Comparison of ENCODE assay signal across 22 cellular contexts in the genomic region with DNA sequence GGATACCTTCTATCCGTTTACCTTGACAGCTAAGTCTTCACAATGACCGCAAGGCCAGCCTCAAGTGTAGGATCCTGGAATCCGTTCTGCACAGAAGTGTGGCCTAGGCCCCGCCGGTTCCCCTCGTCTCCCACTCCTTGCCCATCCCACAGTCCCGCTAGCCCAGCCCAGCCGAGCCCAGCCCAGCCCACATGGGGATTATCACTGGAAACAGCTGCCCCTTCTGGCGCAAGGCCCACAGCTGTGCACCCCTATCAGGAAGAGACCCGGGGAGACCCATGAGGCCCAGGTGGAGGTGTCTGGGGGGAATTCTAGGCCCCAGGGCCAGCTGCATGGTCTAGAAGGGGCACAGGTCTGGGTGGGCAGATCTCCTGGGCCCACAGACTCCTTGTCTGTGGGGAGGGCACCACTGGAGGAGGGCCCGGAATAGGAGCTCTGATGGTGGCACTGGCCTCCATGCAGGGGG. TPM values are rescaled to one million over a fixed set of nuclear protein-coding genes. Genes with fewer than 3 reads are reported as not detected.
A peak's percentile ranks its signal among the peaks of the same experiment; 100 is the strongest.
DNase-seq lines count a peak whose midpoint lies in the region; ATAC-seq, FAIRE-seq and TF ChIP-seq lines count a peak whose summit lies in the region.
"Had no signal": no experiment of that assay in that cellular context is flagged by ENCODE, and none has a peak within 500 bp of the region (broad histone marks: within the 10 kb centered on the region; RNA-seq: fewer than 3 reads in every experiment).

No MANE protein-coding gene starts in this region.

- CTCF ChIA-PET in mammary epithelial cell (lab: Charles Lee; ENCODE audit: low non-redundant PET) (no interaction called here), K562 (lab: Yijun Ruan, JAX; ENCODE audit: low intra/inter-chr PET ratio) (no interaction called here)

- BruUV-seq in mammary epithelial cell (replicated peaks; lab: Mats Ljungman, UMichigan) (no TSS peak), K562 (replicated peaks; lab: Mats Ljungman, UMichigan) (no TSS peak)

- H3K4me2 ChIP-seq in mammary epithelial cell (ENCODE audit: insufficient read depth, low read depth, low read length) (no peak overlapping the region), K562 (ENCODE audit: insufficient read depth, low read length) (peak overlapping the region; percentile 62; the same call in 1 of the 2 replicates)
- H3K4me2 ChIP-seq: hepatocyte had no signal

- 90% methylated on average over 10 of the region's 11 CpGs for WGBS in mammary epithelial cell (ENCODE audit: low coverage, missing lambda C conversion rate)
- 9% methylated on average over 11 of the region's 11 CpGs for WGBS in K562 (ENCODE audit: insufficient coverage, low coverage, missing lambda C conversion rate)

- H3K36me3 ChIP-seq in breast epithelium (no peaks in the 10 kb centered on the region), mammary epithelial cell (ENCODE audit: insufficient read depth, low read length) (no peaks in the 10 kb centered on the region), K562 (ENCODE audit: control insufficient read depth, insufficient read depth, low read length) (no peaks in the 10 kb centered on the region), vagina (no peaks in the 10 kb centered on the region)
- H3K36me3 ChIP-seq: uterus had no signal

- POLR2A ChIA-PET in K562 (lab: Yijun Ruan, JAX) = interaction anchor here (0.6 kb wide), 1 partner anchor 34 kb away, joined by 3 read pairs; no protein-coding TSS in a partner anchor

- peaks cover 3% of the 10 kb centered on the region for H3K9me1 ChIP-seq in K562 (ENCODE audit: control insufficient read depth, insufficient read depth, low read length)

- intact Hi-C loops in breast epithelium (cut with DNase I; ENCODE audit: low total_unique reads) = no loop called here
- intact Hi-C loops in mammary epithelial cell (cut with micrococcal nuclease) = no loop called here
- intact Hi-C loops in K562 (cut with micrococcal nuclease) = no loop called here
- intact Hi-C loops in vagina (cut with DNase I) = no loop called here

- H3K27ac ChIP-seq in breast epithelium = no peak overlapping the region
- H3K27ac ChIP-seq in mammary epithelial cell (ENCODE audit: insufficient read depth, low read depth, low read length) = no peak overlapping the region
- H3K27ac ChIP-seq in K562 (ENCODE audit: extremely low read depth, low read depth, low read length) = no peak overlapping the region
- no peak overlapping the region for H3K27ac ChIP-seq in vagina
- H3K27ac ChIP-seq: GM23248, hepatocyte, SK-N-MC, uterus had no signal

- no peak for TF ChIP-seq POLR2A in breast epithelium (IDR thresholded peaks at IDR 0.05)
- TF ChIP-seq POLR2A in K562 (conservative IDR thresholded peaks at IDR 0.05) = no peak
- TF ChIP-seq POLR2A in vagina (IDR thresholded peaks at IDR 0.05) = no peak

- ATAC-seq in K562 = peak; percentile 50
- ATAC-seq: activated naive CD8-positive, alpha-beta T cell treated with anti-CD3 and anti-CD28 coated beads, Interleukin-2, amount 50 U/mL, for 24 hours; natural killer cell had no signal

- no peaks in the 10 kb centered on the region for H3K27me3 ChIP-seq in breast epithelium
- no peaks in the 10 kb centered on the region for H3K27me3 ChIP-seq in mammary epithelial cell (ENCODE audit: insufficient read depth, low read length)
- peaks cover 10 to 24% of the 10 kb centered on the region in 2 experiments; a peak in 4 of 5 replicates for H3K27me3 ChIP-seq in K562 (ENCODE audit: control insufficient read depth in 2 of 2, insufficient read depth in 2 of 2, low read length in 2 of 2)
- no peaks in the 10 kb centered on the region for H3K27me3 ChIP-seq in vagina
- H3K27me3 ChIP-seq: hepatocyte, uterus had no signal

- H3K4me3 ChIP-seq in breast epithelium (no peak overlapping the region), mammary epithelial cell (replicated peaks in 1 of 3; ENCODE audit: insufficient read depth in 1 of 3, low read depth in 2 of 3, low read length in 3 of 3) (no peak overlapping the region), K562 (no peak overlapping the region), vagina (no peak overlapping the region)
- H3K4me3 ChIP-seq: GM23248, hepatocyte, SK-N-MC, uterus had no signal

- H3K9me3 ChIP-seq in breast epithelium (no peaks in the 10 kb centered on the region), mammary epithelial cell (replicated peaks; ENCODE audit: insufficient read depth, low read length) (no peaks in the 10 kb centered on the region), K562 (replicated peaks; ENCODE audit: control insufficient read depth, insufficient read depth, low read depth, low read length) (no peaks in the 10 kb centered on the region), vagina (no peaks in the 10 kb centered on the region)
- H3K9me3 ChIP-seq: uterus had no signal

- TF ChIP-seq EP300 in K562 (IDR thresholded peaks at IDR 0.05; ENCODE audit: low read length) = no peak

- DNase-seq in breast epithelium (ENCODE audit: low spot score in 2 of 2) = peak; percentile 13 to 34
- no peak for DNase-seq in mammary epithelial cell
- peak; percentile 40 to 47 (median 42) for DNase-seq in K562 (ENCODE audit: extremely low read depth in 1 of 4, low spot score in 3 of 4)
- DNase-seq in mucosa of gallbladder (ENCODE audit: low spot score) = peak; percentile 7
- DNase-seq in vagina (ENCODE audit: extremely low spot score in 2 of 2) = peak; percentile 72 to 84
- no peak for DNase-seq in ACHN
- no peak for DNase-seq in G401 (ENCODE audit: low spot score)
- no peak for DNase-seq in GM10266 (ENCODE audit: extremely low spot score)
- DNase-seq: activated naive CD8-positive, alpha-beta T cell treated with anti-CD3 and anti-CD28 coated beads, Interleukin-2, amount 50 U/mL, for 24 hours; CD8-positive, alpha-beta memory T cell; cortex of kidney; GM23248; mesenchymal stem cell; natural killer cell; NCI-H1105; NCI-H2081 treated with DMSO at 0.1 percent for 48 hours; small intestine; stimulated activated CD4-positive, alpha-beta T cell treated with anti-CD3 and anti-CD28 coated beads, Interleukin-4, amount 100 ng/mL, for 1 hour; uterus had no signal

- no peak overlapping the region for H3K9ac ChIP-seq in mammary epithelial cell (ENCODE audit: insufficient read depth, low read length)
- no peak overlapping the region for H3K9ac ChIP-seq in K562 (ENCODE audit: insufficient read depth in 1 of 2, low read depth in 2 of 2, low read length in 2 of 2)
- H3K9ac ChIP-seq: GM23248 had no signal

- peaks cover 0 to 4% of the 10 kb centered on the region in 2 donors for H3K4me1 ChIP-seq in breast epithelium
- no peaks in the 10 kb centered on the region for H3K4me1 ChIP-seq in mammary epithelial cell (ENCODE audit: insufficient read depth, low read length)
- H3K4me1 ChIP-seq in K562 (replicated peaks in 1 of 2; ENCODE audit: control insufficient read depth in 2 of 2, insufficient read depth in 2 of 2, low read length in 2 of 2) = peaks cover 11 to 37% of the 10 kb centered on the region in 2 experiments; a peak in 4 of 5 replicates
- H3K4me1 ChIP-seq in vagina = peaks cover 46% of the 10 kb centered on the region
- H3K4me1 ChIP-seq: uterus had no signal

- dilution Hi-C loops in mammary epithelial cell (cut with HindIII; ENCODE audit: low sequenced_read_pairs) = no loop called here

- H2AFZ ChIP-seq in mammary epithelial cell (ENCODE audit: low read depth, low read length) (no peak overlapping the region), K562 (ENCODE audit: low read depth, low read length) (no peak overlapping the region)
- H2AFZ ChIP-seq: GM23248, hepatocyte had no signal

- in situ Hi-C loops in mammary epithelial cell (cut with MboI; ENCODE audit: low sequenced_read_pairs in 2 of 2) = no loop called here
- in situ Hi-C loops in K562 (cut with MboI) = no loop called here
- in situ Hi-C loops in ACHN (cut with HindIII; ENCODE audit: low pct_ligation_motif_present, low pct_unique_long_range_greater_than_20kb, low sequenced_read_pairs) = no loop called here
- in situ Hi-C loops in G401 (cut with HindIII; ENCODE audit: low sequenced_read_pairs) = no loop called here

- H3K79me2 ChIP-seq in mammary epithelial cell (ENCODE audit: insufficient read depth, low read length) (no peaks in the 10 kb centered on the region), K562 (ENCODE audit: control insufficient read depth, insufficient read depth, low read length) (no peaks in the 10 kb centered on the region)
- H3K79me2 ChIP-seq: hepatocyte had no signal

- TF ChIP-seq CTCF in breast epithelium (IDR thresholded peaks at IDR 0.05) (no peak), mammary epithelial cell (conservative IDR thresholded peaks at IDR 0.05 in 1 of 2, IDR thresholded peaks at IDR 0.05 in 1 of 2; ENCODE audit: extremely low read depth in 1 of 2, insufficient read depth in 1 of 2, low read depth in 1 of 2, low read length in 2 of 2) (no peak), K562 (IDR thresholded peaks at IDR 0.05 in 2 of 3, conservative IDR thresholded peaks at IDR 0.05 in 1 of 3; ENCODE audit: insufficient read depth in 2 of 3, low read depth in 1 of 3, low read length in 3 of 3) (no peak), vagina (IDR thresholded peaks at IDR 0.05) (no peak), GM10266 (IDR thresholded peaks at IDR 0.05; ENCODE audit: control insufficient read depth, insufficient read depth, low read depth, missing control alignments) (no peak)

- FAIRE-seq in K562 (lab: Jason Lieb, UNC) = no peak
- FAIRE-seq: keratinocyte, small intestine had no signal

- H4K20me1 ChIP-seq in mammary epithelial cell (ENCODE audit: insufficient read depth, low read length) (no peaks in the 10 kb centered on the region), K562 (replicated peaks; ENCODE audit: control insufficient read depth, insufficient read depth, low read length) (0 out of 2 replicates have a peak, but pooled peaks cover 7% of the 10 kb centered on the region)

- TF ChIP-seq RAD21 in K562 (CRISPR knock-in tag; conservative IDR thresholded peaks at IDR 0.05 in 1 of 2, IDR thresholded peaks at IDR 0.05 in 1 of 2) = no peak

RNA-seq across cellular contexts. Expression of a gene that starts 27.9 kb away (rescaled TPM):
- total RNA-seq in breast epithelium (10 to 100 TPM; 26.3 to 52.2 (median 28.2) TPM), mammary epithelial cell (10 to 100 TPM; 49.8 to 62.3 TPM), K562 (2014; rRNA removed) (6.4 and 6.5 TPM in 2 replicates), K562 (2014; rRNA removed; fragmentation: Illumina TruSeq; extraction: Trizol) (8.1 and 9.6 TPM in 2 replicates), K562 (2015; rRNA removed; fragmentation: Illumina TruSeq; extraction: Trizol) (4.5 and 6.1 TPM in 2 replicates), K562 (2021) (10.5 and 13.6 TPM in 2 replicates), mucosa of gallbladder (86.0 TPM), vagina (30.9 TPM)
- polyA plus RNA-seq in mammary epithelial cell (25.1 TPM), K562 (2011; rRNA removed) (4.1 and 4.8 TPM in 2 replicates), K562 (2014; fragmentation: Illumina TruSeq; extraction: Trizol) (5.9 TPM in 2 replicates), K562 (2014; fragmentation: Nextera tagmentation; extraction: Ambion mirVana) (1 to 10 TPM; 1.8 to 2.2 TPM), K562 (2014; rRNA removed) (3.0 and 3.3 TPM in 2 replicates)
- polyA minus RNA-seq in mammary epithelial cell = 40.5 TPM
- 3.0 and 4.1 TPM in 2 replicates for total RNA-seq in K562 (2011; cell fraction: chromatin; rRNA removed; ENCODE audit: low replicate concordance)
- total RNA-seq in K562 (2011; cell fraction: nucleolus; rRNA removed) = 3.0 and 4.2 TPM in 2 replicates
- total RNA-seq in K562 (2011; cell fraction: nucleoplasm; rRNA removed) = 6.4 and 7.3 TPM in 2 replicates
- polyA plus RNA-seq in K562 (2011; cell fraction: cytosol; rRNA removed) = 2.1 and 2.7 TPM in 2 replicates
- polyA plus RNA-seq in K562 (2011; cell fraction: nucleus; rRNA removed) = 1.3 and 2.2 TPM in 2 replicates
- 6.4 and 7.3 TPM in 2 replicates for polyA plus RNA-seq in K562 (2012)
- 4.6 and 5.4 TPM in 2 replicates for polyA minus RNA-seq in K562 (2011; rRNA and poly(A)+ RNA removed)
- 3.5 and 4.4 TPM in 2 replicates for polyA minus RNA-seq in K562 (2011; cell fraction: cytosol; rRNA and poly(A)+ RNA removed)
- 1.00 and 1.3 TPM in 2 replicates for polyA minus RNA-seq in K562 (2011; cell fraction: nucleus; rRNA and poly(A)+ RNA removed)
- 7.6 and 14.2 TPM in 2 replicates for total RNA-seq in G401 (2014; rRNA removed; shearing (Covaris generic))

Comparison
In these comparisons a context has a peak if more than half of its experiments do, and no peak if none do; other contexts are left out.
1. DNase-seq: peak in breast epithelium (2 of 2), K562 (4 of 4), mucosa of gallbladder (single experiment) and vagina (2 of 2); none in mammary epithelial cell (single experiment), ACHN (single experiment), G401 (single experiment) and GM10266 (single experiment).